17 cellular contexts compared by ENCODE assay signal in the genomic region with DNA sequence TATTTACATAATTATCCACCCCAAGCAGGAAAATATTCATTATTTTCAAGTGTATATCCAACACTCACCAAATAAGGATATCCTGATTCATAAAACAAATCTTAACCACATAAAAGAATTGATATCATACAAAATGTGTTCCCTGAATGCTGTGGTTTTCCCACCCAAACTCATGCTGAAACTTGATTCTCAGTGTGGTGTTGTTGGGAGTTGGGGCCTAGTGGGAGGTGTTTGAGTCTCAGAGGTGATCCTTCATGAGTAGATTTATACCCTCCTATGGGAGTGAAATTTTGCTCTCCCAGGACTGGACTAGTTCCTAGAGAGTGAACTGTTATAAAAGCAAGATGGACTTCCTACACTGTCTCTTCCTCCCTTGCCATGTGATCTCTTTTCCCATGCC.
A peak's percentile ranks its signal among the peaks of the same experiment; 100 is the strongest.
DNase-seq lines count a peak whose midpoint lies in the region; TF ChIP-seq lines count a peak whose summit lies in the region.
"Had no signal": no experiment of that assay in that cellular context is flagged by ENCODE, and none has a peak within 500 bp of the region (broad histone marks: within the 10 kb centered on the region; RNA-seq: fewer than 3 reads in every experiment).

No MANE protein-coding gene starts in this region.

- no peak overlapping the region for H3K4me3 Mint-ChIP-seq in activated CD4-positive, alpha-beta memory T cell treated with anti-CD3 and anti-CD28 coated beads for 36 hours
- H3K4me3 Mint-ChIP-seq: CD14-positive monocyte; CD4-positive, alpha-beta memory T cell had no signal

- TF ChIP-seq POLR2A in breast epithelium (IDR thresholded peaks at IDR 0.05) = no peak

- H3K9me3 ChIP-seq in mammary epithelial cell (replicated peaks; ENCODE audit: insufficient read depth, low read length) (no peaks in the 10 kb centered on the region), breast epithelium (no peaks in the 10 kb centered on the region)
- H3K9me3 ChIP-seq: BLaER1, HAP-1 had no signal

- H3K27me3 ChIP-seq in mammary epithelial cell (ENCODE audit: insufficient read depth, low read length) = no peaks in the 10 kb centered on the region
- H3K27me3 ChIP-seq in breast epithelium = no peaks in the 10 kb centered on the region
- H3K27me3 ChIP-seq: BLaER1 had no signal

- no peaks in the 10 kb centered on the region for H3K36me3 Mint-ChIP-seq in activated CD4-positive, alpha-beta memory T cell treated with anti-CD3 and anti-CD28 coated beads for 36 hours
- H3K36me3 Mint-ChIP-seq: CD14-positive monocyte; CD4-positive, alpha-beta memory T cell had no signal

- H3K4me1 Mint-ChIP-seq in activated CD4-positive, alpha-beta memory T cell treated with anti-CD3 and anti-CD28 coated beads for 36 hours (ENCODE audit: low read depth) = no peaks in the 10 kb centered on the region
- H3K4me1 Mint-ChIP-seq: CD14-positive monocyte; CD4-positive, alpha-beta memory T cell had no signal

- no peak overlapping the region for H3K9ac ChIP-seq in mammary epithelial cell (ENCODE audit: insufficient read depth, low read length)
- H3K9ac ChIP-seq: BLaER1, GM23248 had no signal

- H3K27ac Mint-ChIP-seq in activated CD4-positive, alpha-beta memory T cell treated with anti-CD3 and anti-CD28 coated beads for 36 hours = no peak overlapping the region
- H3K27ac Mint-ChIP-seq: CD14-positive monocyte; CD4-positive, alpha-beta memory T cell had no signal

- H3K27ac ChIP-seq in mammary epithelial cell (ENCODE audit: insufficient read depth, low read depth, low read length) = no peak overlapping the region
- no peak overlapping the region for H3K27ac ChIP-seq in breast epithelium
- H3K27ac ChIP-seq: 22Rv1, BLaER1, GM23248 had no signal

- TF ChIP-seq CTCF in mammary epithelial cell (conservative IDR thresholded peaks at IDR 0.05 in 1 of 2, IDR thresholded peaks at IDR 0.05 in 1 of 2; ENCODE audit: extremely low read depth in 1 of 2, insufficient read depth in 1 of 2, low read depth in 1 of 2, low read length in 2 of 2) (no peak), breast epithelium (IDR thresholded peaks at IDR 0.05) (no peak), epithelial cell of esophagus (IDR thresholded peaks at IDR 0.05; ENCODE audit: insufficient read depth, low read depth, low read length, missing control alignments) (no peak)

- in situ Hi-C loops in mammary epithelial cell (cut with MboI; ENCODE audit: low sequenced_read_pairs in 2 of 2) = no loop called here

- H3K4me1 ChIP-seq in mammary epithelial cell (ENCODE audit: insufficient read depth, low read length) = peaks cover 3% of the 10 kb centered on the region
- H3K4me1 ChIP-seq in breast epithelium = no peaks in the 10 kb centered on the region
- H3K4me1 ChIP-seq: BLaER1, HAP-1 had no signal

- dilution Hi-C loops in mammary epithelial cell (cut with HindIII; ENCODE audit: low sequenced_read_pairs) = no loop called here

- CTCF ChIA-PET in mammary epithelial cell (lab: Charles Lee; ENCODE audit: low non-redundant PET) = no interaction called here
- CTCF ChIA-PET in activated CD4-positive, alpha-beta memory T cell treated with anti-CD3 and anti-CD28 coated beads for 36 hours (lab: Charles Lee) = no interaction called here

- intact Hi-C loops in mammary epithelial cell (cut with micrococcal nuclease) = no loop called here
- intact Hi-C loops in breast epithelium (cut with DNase I; ENCODE audit: low total_unique reads) = no loop called here
- intact Hi-C loops in activated CD4-positive, alpha-beta memory T cell treated with anti-CD3 and anti-CD28 coated beads for 36 hours (cut with micrococcal nuclease) = no loop called here

- H2AFZ ChIP-seq in mammary epithelial cell (ENCODE audit: low read depth, low read length) = no peak overlapping the region
- H2AFZ ChIP-seq: GM23248 had no signal

- H3K4me3 ChIP-seq in mammary epithelial cell (replicated peaks in 1 of 3; ENCODE audit: insufficient read depth in 1 of 3, low read depth in 2 of 3, low read length in 3 of 3) (no peak overlapping the region), breast epithelium (no peak overlapping the region), epithelial cell of esophagus (ENCODE audit: low read length) (no peak overlapping the region)
- H3K4me3 ChIP-seq: BLaER1, GM23248, HAP-1 had no signal

- POLR2A ChIA-PET in activated CD4-positive, alpha-beta memory T cell treated with anti-CD3 and anti-CD28 coated beads for 36 hours (lab: Charles Lee) = no interaction called here

- peak; percentile 20 for DNase-seq in mammary epithelial cell
- DNase-seq in breast epithelium (ENCODE audit: low spot score in 2 of 2) = no peak
- peak; percentile 40 for DNase-seq in amniotic epithelial cell (ENCODE audit: low read depth)
- DNase-seq in epithelial cell of esophagus (ENCODE audit: low read depth) = peak; percentile 54
- DNase-seq in non-pigmented ciliary epithelial cell (ENCODE audit: low read depth) = peak; percentile 36
- no peak for DNase-seq in NCI-H2081 (lab: John Stamatoyannopoulos, UW)
- no peak for DNase-seq in NCI-H2029 (lab: John Stamatoyannopoulos, UW)
- no peak for DNase-seq in activated CD4-positive, alpha-beta memory T cell treated with anti-CD3 and anti-CD28 coated beads for 36 hours
- DNase-seq: Calu3; CD4-positive, alpha-beta memory T cell; DMS79 treated with DMSO at 0.1 percent for 48 hours; GF-D8; GM23248 had no signal

- no peak overlapping the region for H3K4me2 ChIP-seq in mammary epithelial cell (ENCODE audit: insufficient read depth, low read depth, low read length)
- H3K4me2 ChIP-seq: BLaER1 had no signal

- no peaks in the 10 kb centered on the region for H4K20me1 ChIP-seq in mammary epithelial cell (ENCODE audit: insufficient read depth, low read length)
- H4K20me1 ChIP-seq: BLaER1 had no signal

- peaks cover 4% of the 10 kb centered on the region for H3K9me3 Mint-ChIP-seq in activated CD4-positive, alpha-beta memory T cell treated with anti-CD3 and anti-CD28 coated beads for 36 hours
- H3K9me3 Mint-ChIP-seq: CD14-positive monocyte had no signal

- no TSS peak for BruUV-seq in mammary epithelial cell (replicated peaks; lab: Mats Ljungman, UMichigan)

- no peaks in the 10 kb centered on the region for H3K36me3 ChIP-seq in mammary epithelial cell (ENCODE audit: insufficient read depth, low read length)
- no peaks in the 10 kb centered on the region for H3K36me3 ChIP-seq in breast epithelium
- H3K36me3 ChIP-seq: BLaER1, HAP-1 had no signal

- no peaks in the 10 kb centered on the region for H3K79me2 ChIP-seq in mammary epithelial cell (ENCODE audit: insufficient read depth, low read length)

- no peaks in the 10 kb centered on the region for H3K27me3 Mint-ChIP-seq in activated CD4-positive, alpha-beta memory T cell treated with anti-CD3 and anti-CD28 coated beads for 36 hours
- H3K27me3 Mint-ChIP-seq: CD4-positive, alpha-beta memory T cell had no signal

Comparison
In these comparisons a context has a peak if more than half of its experiments do, and no peak if none do; other contexts are left out.
1. DNase-seq: peak in mammary epithelial cell (single experiment), amniotic epithelial cell (single experiment), epithelial cell of esophagus (single experiment) and non-pigmented ciliary epithelial cell (single experiment); none in breast epithelium (0 of 2), NCI-H2081 (0 of 2), NCI-H2029 (single experiment) and activated CD4-positive, alpha-beta memory T cell treated with anti-CD3 and anti-CD28 coated beads for 36 hours (single experiment).